Comparison of ENCODE assay signal across 8 cellular contexts in the genomic region with DNA sequence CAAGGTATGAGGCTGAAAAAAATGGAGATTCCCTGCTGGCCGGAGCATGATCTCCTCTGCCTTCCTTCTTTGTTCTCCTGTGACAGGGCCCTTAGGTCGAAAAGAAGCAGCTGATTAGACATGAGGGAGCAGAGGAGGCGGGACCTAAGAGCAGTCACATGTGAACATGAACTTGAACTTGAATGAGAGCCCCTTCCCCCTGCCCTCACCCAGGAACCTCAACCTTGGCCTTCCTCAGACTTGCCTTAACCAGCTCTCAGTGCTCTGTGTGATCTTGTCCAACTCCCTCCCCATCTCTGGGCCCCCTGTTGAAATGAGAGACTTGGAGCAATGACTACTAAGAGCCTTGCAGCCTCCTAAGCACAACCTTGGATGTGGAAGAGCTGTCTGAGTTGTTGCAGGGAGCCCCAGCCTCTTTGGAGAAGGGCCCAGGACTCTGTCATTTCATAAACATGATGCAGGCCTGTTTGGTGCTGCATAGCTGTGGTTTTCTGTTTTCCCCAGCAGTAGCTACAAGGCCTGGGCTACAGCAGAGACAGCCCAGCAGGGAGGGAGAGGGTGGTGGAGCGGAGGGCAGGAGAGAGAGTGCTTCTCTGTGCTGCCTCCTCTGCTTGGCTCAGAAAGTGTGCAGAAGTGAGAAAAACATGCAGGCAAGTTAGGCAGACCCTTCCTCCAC.
DNase-seq lines count a peak whose midpoint lies in the region; ATAC-seq and TF ChIP-seq lines count a peak whose summit lies in the region.

No MANE protein-coding gene starts in this region.

- intact Hi-C loops in activated CD8-positive, alpha-beta T cell treated with anti-CD3 and anti-CD28 coated beads for 36 hours (cut with micrococcal nuclease): no loop called here
- intact Hi-C loops in vagina (cut with DNase I): no loop called here
- intact Hi-C loops in Calu3 (cut with micrococcal nuclease; ENCODE audit: unreplicated experiment): no loop called here
- intact Hi-C loops in activated T-helper 2 cell treated with anti-CD3 and anti-CD28 coated beads, Interferon-gamma antibody, Interleukin-2, Interleukin-4, amounts not matched to agents 10 μg/mL and 5 μg/mL and 100 μg/mL, durations not matched to agents 14 hours and 24 hours and 36 hours (cut with micrococcal nuclease): no loop called here

- no peaks in the 10 kb centered on the region for H3K9me3 ChIP-seq in mucosa of rectum (ENCODE audit: control insufficient read depth in 2 of 2, low read length in 2 of 2)
- no peaks in the 10 kb centered on the region for H3K9me3 ChIP-seq in vagina

- peaks cover 0 to 2% of the 10 kb centered on the region in 2 donors for H3K4me1 ChIP-seq in mucosa of rectum (ENCODE audit: control insufficient read depth in 2 of 2, insufficient read depth in 2 of 2, low read length in 2 of 2)
- peaks cover 43% of the 10 kb centered on the region for H3K4me1 ChIP-seq in vagina

- H3K9ac ChIP-seq in mucosa of rectum (ENCODE audit: low read depth in 1 of 2, low read length in 2 of 2): no peak overlapping the region

- DNase-seq in activated CD8-positive, alpha-beta T cell treated with anti-CD3 and anti-CD28 coated beads for 36 hours: no peak
- no peak for DNase-seq in activated CD8-positive, alpha-beta T cell treated with anti-CD3 and anti-CD28 coated beads, Interleukin-2, amount 10 ng/mL, durations not matched to agents 7 days and 5 days
- DNase-seq in epithelial cell of esophagus (ENCODE audit: low read depth) (peak; percentile 40), vagina (ENCODE audit: extremely low spot score in 2 of 2) (peak in 1 of 2 donors; percentile 95), Calu3 (no peak)
- DNase-seq in activated T-helper 2 cell treated with anti-CD3 and anti-CD28 coated beads, Interferon-gamma antibody, Interleukin-2, Interleukin-4, amounts not matched to agents 10 μg/mL and 5 μg/mL and 100 μg/mL, durations not matched to agents 14 hours and 24 hours and 36 hours (ENCODE audit: low spot score): no peak

- peak; percentile 24 for ATAC-seq in activated CD8-positive, alpha-beta T cell treated with anti-CD3 and anti-CD28 coated beads for 36 hours
- no peak for ATAC-seq in activated CD8-positive, alpha-beta T cell treated with anti-CD3 and anti-CD28 coated beads, Interleukin-2, amount 10 ng/mL, durations not matched to agents 7 days and 5 days
- ATAC-seq in HG03565 (IDR thresholded peaks at IDR 0.05; ENCODE audit: unreplicated experiment): no peak

- H3K27ac ChIP-seq in mucosa of rectum (ENCODE audit: low read depth in 2 of 2, low read length in 2 of 2) (peak overlapping the region; percentile 59 to 71), vagina (peak overlapping the region; percentile 78)

- no peak for TF ChIP-seq POLR2A in vagina (IDR thresholded peaks at IDR 0.05)

- CTCF ChIA-PET in activated CD8-positive, alpha-beta T cell treated with anti-CD3 and anti-CD28 coated beads for 36 hours (lab: Charles Lee): interaction anchor here (1.0 to 1.6 kb wide), 3 partner anchors 122 to 253 kb away, joined by 3 to 6 read pairs (median 3); no protein-coding TSS in a partner anchor
- CTCF ChIA-PET in activated CD8-positive, alpha-beta T cell treated with anti-CD3 and anti-CD28 coated beads, Interleukin-2, amount 10 ng/mL, durations not matched to agents 7 days and 5 days (lab: Charles Lee): no interaction called here
- CTCF ChIA-PET in Calu3 (lab: Charles Lee): no interaction called here

- H3K4me1 Mint-ChIP-seq in activated CD8-positive, alpha-beta T cell treated with anti-CD3 and anti-CD28 coated beads for 36 hours (ENCODE audit: low read depth): peaks cover 10% of the 10 kb centered on the region
- H3K4me1 Mint-ChIP-seq in activated CD8-positive, alpha-beta T cell treated with anti-CD3 and anti-CD28 coated beads, Interleukin-2, amount 10 ng/mL, durations not matched to agents 7 days and 5 days (ENCODE audit: low read depth): no peaks in the 10 kb centered on the region
- H3K4me1 Mint-ChIP-seq in Calu3 (ENCODE audit: low read depth, unreplicated experiment): no peaks in the 10 kb centered on the region
- no peaks in the 10 kb centered on the region for H3K4me1 Mint-ChIP-seq in activated T-helper 2 cell treated with anti-CD3 and anti-CD28 coated beads, Interferon-gamma antibody, Interleukin-2, Interleukin-4, amounts not matched to agents 10 μg/mL and 5 μg/mL and 100 μg/mL, durations not matched to agents 14 hours and 24 hours and 36 hours (ENCODE audit: low read depth)

- H3K27me3 ChIP-seq in mucosa of rectum (ENCODE audit: control insufficient read depth in 2 of 2, insufficient read depth in 2 of 2, low read length in 2 of 2) (no peaks in the 10 kb centered on the region), vagina (no peaks in the 10 kb centered on the region)

- BruUV-seq in Calu3 (replicated peaks; lab: Mats Ljungman, UMichigan): no TSS peak

- H3K27ac Mint-ChIP-seq in activated CD8-positive, alpha-beta T cell treated with anti-CD3 and anti-CD28 coated beads for 36 hours: no peak overlapping the region
- no peak overlapping the region for H3K27ac Mint-ChIP-seq in activated CD8-positive, alpha-beta T cell treated with anti-CD3 and anti-CD28 coated beads, Interleukin-2, amount 10 ng/mL, durations not matched to agents 7 days and 5 days
- H3K27ac Mint-ChIP-seq in Calu3 (ENCODE audit: unreplicated experiment): no peak overlapping the region
- H3K27ac Mint-ChIP-seq in activated T-helper 2 cell treated with anti-CD3 and anti-CD28 coated beads, Interferon-gamma antibody, Interleukin-2, Interleukin-4, amounts not matched to agents 10 μg/mL and 5 μg/mL and 100 μg/mL, durations not matched to agents 14 hours and 24 hours and 36 hours: no peak overlapping the region

- no peak overlapping the region for H3K4me3 Mint-ChIP-seq in activated CD8-positive, alpha-beta T cell treated with anti-CD3 and anti-CD28 coated beads for 36 hours
- no peak overlapping the region for H3K4me3 Mint-ChIP-seq in activated CD8-positive, alpha-beta T cell treated with anti-CD3 and anti-CD28 coated beads, Interleukin-2, amount 10 ng/mL, durations not matched to agents 7 days and 5 days
- H3K4me3 Mint-ChIP-seq in Calu3 (ENCODE audit: low read depth, unreplicated experiment): no peak overlapping the region
- no peak overlapping the region for H3K4me3 Mint-ChIP-seq in activated T-helper 2 cell treated with anti-CD3 and anti-CD28 coated beads, Interferon-gamma antibody, Interleukin-2, Interleukin-4, amounts not matched to agents 10 μg/mL and 5 μg/mL and 100 μg/mL, durations not matched to agents 14 hours and 24 hours and 36 hours (ENCODE audit: low read depth)

- no peaks in the 10 kb centered on the region for H3K36me3 ChIP-seq in mucosa of rectum (ENCODE audit: control insufficient read depth in 2 of 2, insufficient read depth in 2 of 2, low read length in 2 of 2)
- H3K36me3 ChIP-seq in vagina: no peaks in the 10 kb centered on the region

- H3K4me3 ChIP-seq in epithelial cell of esophagus (ENCODE audit: low read length) (no peak overlapping the region), mucosa of rectum (ENCODE audit: low read length in 2 of 2) (no peak overlapping the region), vagina (no peak overlapping the region)

- no peaks in the 10 kb centered on the region for H3K36me3 Mint-ChIP-seq in activated CD8-positive, alpha-beta T cell treated with anti-CD3 and anti-CD28 coated beads for 36 hours (ENCODE audit: low read depth)
- H3K36me3 Mint-ChIP-seq in activated CD8-positive, alpha-beta T cell treated with anti-CD3 and anti-CD28 coated beads, Interleukin-2, amount 10 ng/mL, durations not matched to agents 7 days and 5 days (ENCODE audit: low read depth): no peaks in the 10 kb centered on the region
- no peaks in the 10 kb centered on the region for H3K36me3 Mint-ChIP-seq in Calu3 (ENCODE audit: insufficient read depth, unreplicated experiment)
- no peaks in the 10 kb centered on the region for H3K36me3 Mint-ChIP-seq in activated T-helper 2 cell treated with anti-CD3 and anti-CD28 coated beads, Interferon-gamma antibody, Interleukin-2, Interleukin-4, amounts not matched to agents 10 μg/mL and 5 μg/mL and 100 μg/mL, durations not matched to agents 14 hours and 24 hours and 36 hours (ENCODE audit: low read depth)

- TF ChIP-seq CTCF in activated CD8-positive, alpha-beta T cell treated with anti-CD3 and anti-CD28 coated beads for 36 hours (IDR thresholded peaks at IDR 0.05): no peak
- TF ChIP-seq CTCF in epithelial cell of esophagus (IDR thresholded peaks at IDR 0.05; ENCODE audit: insufficient read depth, low read depth, low read length, missing control alignments) (no peak), vagina (IDR thresholded peaks at IDR 0.05) (no peak), Calu3 (IDR thresholded peaks at IDR 0.05; ENCODE audit: unreplicated experiment) (no peak)

- H3K9me3 Mint-ChIP-seq in activated CD8-positive, alpha-beta T cell treated with anti-CD3 and anti-CD28 coated beads for 36 hours: peaks cover 2% of the 10 kb centered on the region
- H3K9me3 Mint-ChIP-seq in activated CD8-positive, alpha-beta T cell treated with anti-CD3 and anti-CD28 coated beads, Interleukin-2, amount 10 ng/mL, durations not matched to agents 7 days and 5 days (ENCODE audit: insufficient read depth): no peaks in the 10 kb centered on the region
- no peaks in the 10 kb centered on the region for H3K9me3 Mint-ChIP-seq in Calu3 (ENCODE audit: low read depth, unreplicated experiment)
- H3K9me3 Mint-ChIP-seq in activated T-helper 2 cell treated with anti-CD3 and anti-CD28 coated beads, Interferon-gamma antibody, Interleukin-2, Interleukin-4, amounts not matched to agents 10 μg/mL and 5 μg/mL and 100 μg/mL, durations not matched to agents 14 hours and 24 hours and 36 hours: no peaks in the 10 kb centered on the region

- POLR2A ChIA-PET in activated CD8-positive, alpha-beta T cell treated with anti-CD3 and anti-CD28 coated beads for 36 hours (lab: Charles Lee): no interaction called here
- POLR2A ChIA-PET in activated CD8-positive, alpha-beta T cell treated with anti-CD3 and anti-CD28 coated beads, Interleukin-2, amount 10 ng/mL, durations not matched to agents 7 days and 5 days (lab: Charles Lee): no interaction called here

- H3K27me3 Mint-ChIP-seq in activated CD8-positive, alpha-beta T cell treated with anti-CD3 and anti-CD28 coated beads for 36 hours: no peaks in the 10 kb centered on the region
- peaks cover 6% of the 10 kb centered on the region for H3K27me3 Mint-ChIP-seq in activated CD8-positive, alpha-beta T cell treated with anti-CD3 and anti-CD28 coated beads, Interleukin-2, amount 10 ng/mL, durations not matched to agents 7 days and 5 days (ENCODE audit: low read depth)
- H3K27me3 Mint-ChIP-seq in Calu3 (ENCODE audit: unreplicated experiment): peaks cover 24% of the 10 kb centered on the region
- peaks cover 5% of the 10 kb centered on the region for H3K27me3 Mint-ChIP-seq in activated T-helper 2 cell treated with anti-CD3 and anti-CD28 coated beads, Interferon-gamma antibody, Interleukin-2, Interleukin-4, amounts not matched to agents 10 μg/mL and 5 μg/mL and 100 μg/mL, durations not matched to agents 14 hours and 24 hours and 36 hours (ENCODE audit: low read depth)
